17 cellular contexts compared by ENCODE assay signal in genomic region chr16:12826559-12826958, GRCh38. TPM values are rescaled to one million over a fixed set of nuclear protein-coding genes. Genes with fewer than 3 reads are reported as not detected.
DNase-seq lines count a peak whose midpoint lies in the region; ATAC-seq, FAIRE-seq and TF ChIP-seq lines count a peak whose summit lies in the region.
"Had no signal": no experiment of that assay in that cellular context is flagged by ENCODE, and none has a peak within 500 bp of the region (broad histone marks: within the 10 kb centered on the region; RNA-seq: fewer than 3 reads in every experiment).

No MANE protein-coding gene starts in this region.

- H2AFZ ChIP-seq in HepG2 (ENCODE audit: low read length), result no peak overlapping the region
- H2AFZ ChIP-seq: GM23338 had no signal

- ATAC-seq in activated T-cell treated with anti-CD3 and anti-CD28 coated beads, Interleukin-2, amount 50 U/mL, for 4 hours, result peak; percentile 66 to 69
- ATAC-seq in HepG2 (no peak), right lobe of liver (no peak)
- peak; percentile 68 for ATAC-seq in activated naive CD8-positive, alpha-beta T cell treated with anti-CD3 and anti-CD28 coated beads, Interleukin-2, amount 50 U/mL, for 24 hours
- peak; percentile 76 to 78 for ATAC-seq in stimulated activated naive B cell treated with anti-CD40 and anti-IgM and Interleukin-4, amounts not matched to agents 10 μg/mL and 1 μg/mL and 100 μg/mL, for 72 hours (replicated peaks)

- H3K36me3 ChIP-seq in HepG2 (replicated peaks in 1 of 2; ENCODE audit: control insufficient read depth in 1 of 2, insufficient read depth in 2 of 2, low read length in 2 of 2) (no peaks in the 10 kb centered on the region), right lobe of liver (no peaks in the 10 kb centered on the region)

- FAIRE-seq in HepG2 (lab: Jason Lieb, UNC), result no peak
- FAIRE-seq: A204.1, GM12891 had no signal

- intact Hi-C loops in HepG2 (cut with micrococcal nuclease; ENCODE audit: unreplicated experiment), result no loop called here
- intact Hi-C loops in right lobe of liver (cut with DNase I), result loop anchor here in 1 of 2 donors (10.0 kb wide), 1 partner anchor 372 kb away; no protein-coding TSS in a partner anchor

- H3K27ac ChIP-seq in HepG2 (ENCODE audit: extremely low read length, insufficient read depth, low read length) (no peak overlapping the region), right lobe of liver (no peak overlapping the region)

- no peak overlapping the region for H3K4me2 ChIP-seq in HepG2 (ENCODE audit: low read depth, low read length)
- H3K4me2 ChIP-seq: GM23338 had no signal

- TF ChIP-seq RAD21 in HepG2 (CRISPR knock-in tag; IDR thresholded peaks at IDR 0.05), result no peak

- H3K4me1 ChIP-seq in HepG2 (ENCODE audit: insufficient read depth, low read length) (no peaks in the 10 kb centered on the region), right lobe of liver (no peaks in the 10 kb centered on the region)

- H3K27me3 ChIP-seq in HepG2 (ENCODE audit: control insufficient read depth in 1 of 2, insufficient read depth in 2 of 2, low read length in 2 of 2), result peaks cover 0 to 10% of the 10 kb centered on the region in 2 experiments; a peak in 1 of 5 replicates
- H3K27me3 ChIP-seq in right lobe of liver, result no peaks in the 10 kb centered on the region

- no peak for DNase-seq in activated T-cell treated with anti-CD3 and anti-CD28 coated beads, Interleukin-2, amount 50 U/mL, for 4 hours
- no peak for DNase-seq in activated T-cell treated with anti-CD3 and anti-CD28 coated beads, Interleukin-2, amount 50 U/mL, for 48 hours
- no peak for DNase-seq in HepG2 (ENCODE audit: low spot score)
- no peak for DNase-seq in right lobe of liver
- no peak for DNase-seq in activated naive CD8-positive, alpha-beta T cell treated with anti-CD3 and anti-CD28 coated beads, Interleukin-2, amount 50 U/mL, for 24 hours
- no peak for DNase-seq in stimulated activated naive B cell treated with anti-CD40 and anti-IgM and Interleukin-4, amounts not matched to agents 10 μg/mL and 1 μg/mL and 100 μg/mL, for 72 hours
- DNase-seq in GM10266 (ENCODE audit: extremely low spot score), result no peak
- no peak for DNase-seq in hypothalamus (lab: John Stamatoyannopoulos, UW)
- DNase-seq: C1 segment of cervical spinal cord; Calu3; CD4-positive, alpha-beta T cell; DMS 273 treated with DMSO at 0.1 percent for 48 hours; H7 had no signal

- no peak overlapping the region for H3K9ac ChIP-seq in HepG2 (ENCODE audit: insufficient read depth, low read depth, low read length)

- TF ChIP-seq POLR2A in HepG2 (IDR thresholded peaks at IDR 0.05; ENCODE audit: insufficient read depth in 1 of 2, low read depth in 2 of 2, low read length in 2 of 2), result no peak
- TF ChIP-seq POLR2A in right lobe of liver (IDR thresholded peaks at IDR 0.05), result no peak

- H4K20me1 ChIP-seq in HepG2 (ENCODE audit: insufficient read depth, low read length), result no peaks in the 10 kb centered on the region

- in situ Hi-C loops in HepG2 (cut with HindIII; ENCODE audit: extremely low pct_ligation_motif_present, low pct_unique_long_range_greater_than_20kb), result no loop called here

- peaks cover 9% of the 10 kb centered on the region for H3K27me3 Mint-ChIP-seq in activated T-cell treated with anti-CD3 and anti-CD28 coated beads, Interleukin-2, amount 50 U/mL, for 4 hours (ENCODE audit: low read depth)
- H3K27me3 Mint-ChIP-seq in activated naive CD8-positive, alpha-beta T cell treated with anti-CD3 and anti-CD28 coated beads, Interleukin-2, amount 50 U/mL, for 24 hours, result peaks cover 11% of the 10 kb centered on the region
- H3K27me3 Mint-ChIP-seq in stimulated activated naive B cell treated with anti-CD40 and anti-IgM and Interleukin-4, amounts not matched to agents 10 μg/mL and 1 μg/mL and 100 μg/mL, for 72 hours, result peaks cover 20 to 32% of the 10 kb centered on the region in 2 donors

- CTCF ChIA-PET in HepG2 (lab: Yijun Ruan, JAX; ENCODE audit: low intra/inter-chr PET ratio, low total read pairs), result no interaction called here

- no TSS peak for BruUV-seq in HepG2 (replicated peaks; lab: Mats Ljungman, UMichigan)

- no peak overlapping the region for H3K27ac Mint-ChIP-seq in activated naive CD8-positive, alpha-beta T cell treated with anti-CD3 and anti-CD28 coated beads, Interleukin-2, amount 50 U/mL, for 24 hours
- no peak overlapping the region for H3K27ac Mint-ChIP-seq in stimulated activated naive B cell treated with anti-CD40 and anti-IgM and Interleukin-4, amounts not matched to agents 10 μg/mL and 1 μg/mL and 100 μg/mL, for 72 hours
- H3K27ac Mint-ChIP-seq: B cell; CD4-positive, alpha-beta T cell; GM23338 had no signal

- H3K4me1 Mint-ChIP-seq in activated T-cell treated with anti-CD3 and anti-CD28 coated beads, Interleukin-2, amount 50 U/mL, for 4 hours (ENCODE audit: low read depth), result no peaks in the 10 kb centered on the region
- H3K4me1 Mint-ChIP-seq in activated naive CD8-positive, alpha-beta T cell treated with anti-CD3 and anti-CD28 coated beads, Interleukin-2, amount 50 U/mL, for 24 hours, result no peaks in the 10 kb centered on the region
- H3K4me1 Mint-ChIP-seq in stimulated activated naive B cell treated with anti-CD40 and anti-IgM and Interleukin-4, amounts not matched to agents 10 μg/mL and 1 μg/mL and 100 μg/mL, for 72 hours, result peaks cover 2 to 5% of the 10 kb centered on the region in 2 donors
- H3K4me1 Mint-ChIP-seq: B cell, GM23338 had no signal

- peaks cover 2% of the 10 kb centered on the region for H3K36me3 Mint-ChIP-seq in activated T-cell treated with anti-CD3 and anti-CD28 coated beads, Interleukin-2, amount 50 U/mL, for 4 hours (ENCODE audit: insufficient read depth)
- H3K36me3 Mint-ChIP-seq in activated naive CD8-positive, alpha-beta T cell treated with anti-CD3 and anti-CD28 coated beads, Interleukin-2, amount 50 U/mL, for 24 hours (ENCODE audit: low read depth), result no peaks in the 10 kb centered on the region
- no peaks in the 10 kb centered on the region for H3K36me3 Mint-ChIP-seq in stimulated activated naive B cell treated with anti-CD40 and anti-IgM and Interleukin-4, amounts not matched to agents 10 μg/mL and 1 μg/mL and 100 μg/mL, for 72 hours

- POLR2A ChIA-PET in HepG2 (lab: Yijun Ruan, JAX), result no interaction called here

- TF ChIP-seq CTCF in HepG2 (CRISPR knock-in tag; IDR thresholded peaks at IDR 0.05) (no peak), right lobe of liver (IDR thresholded peaks at IDR 0.05) (no peak), GM10266 (IDR thresholded peaks at IDR 0.05; ENCODE audit: control insufficient read depth, insufficient read depth, low read depth, missing control alignments) (no peak)

- H3K79me2 ChIP-seq in HepG2 (ENCODE audit: insufficient read depth, low read length), result no peaks in the 10 kb centered on the region

- no peak overlapping the region for H3K4me3 Mint-ChIP-seq in activated T-cell treated with anti-CD3 and anti-CD28 coated beads, Interleukin-2, amount 50 U/mL, for 4 hours
- H3K4me3 Mint-ChIP-seq in activated naive CD8-positive, alpha-beta T cell treated with anti-CD3 and anti-CD28 coated beads, Interleukin-2, amount 50 U/mL, for 24 hours, result no peak overlapping the region
- no peak overlapping the region for H3K4me3 Mint-ChIP-seq in stimulated activated naive B cell treated with anti-CD40 and anti-IgM and Interleukin-4, amounts not matched to agents 10 μg/mL and 1 μg/mL and 100 μg/mL, for 72 hours
- H3K4me3 Mint-ChIP-seq: B cell; CD4-positive, alpha-beta T cell; GM23338 had no signal

- WGBS in HepG2 (ENCODE audit: low lambda C conversion rate), result 7% methylated on average over 3 of the region's 3 CpGs
- 49% methylated on average over 3 of the region's 3 CpGs for WGBS in right lobe of liver (ENCODE audit: insufficient coverage, low coverage, low lambda C conversion rate, missing lambda C conversion rate)

- no peaks in the 10 kb centered on the region for H3K9me3 Mint-ChIP-seq in activated T-cell treated with anti-CD3 and anti-CD28 coated beads, Interleukin-2, amount 50 U/mL, for 4 hours
- no peaks in the 10 kb centered on the region for H3K9me3 Mint-ChIP-seq in activated naive CD8-positive, alpha-beta T cell treated with anti-CD3 and anti-CD28 coated beads, Interleukin-2, amount 50 U/mL, for 24 hours
- peaks cover 0 to 1% of the 10 kb centered on the region in 2 donors for H3K9me3 Mint-ChIP-seq in stimulated activated naive B cell treated with anti-CD40 and anti-IgM and Interleukin-4, amounts not matched to agents 10 μg/mL and 1 μg/mL and 100 μg/mL, for 72 hours
- H3K9me3 Mint-ChIP-seq: CD4-positive, alpha-beta T cell; GM23338 had no signal

- no peak overlapping the region for H3K4me3 ChIP-seq in HepG2 (replicated peaks in 1 of 3; ENCODE audit: insufficient read depth in 1 of 3, low read depth in 2 of 3, low read length in 3 of 3)
- no peak overlapping the region for H3K4me3 ChIP-seq in right lobe of liver
- H3K4me3 ChIP-seq: GM23338 had no signal

- no peaks in the 10 kb centered on the region for H3K9me3 ChIP-seq in HepG2 (ENCODE audit: low read length)
- H3K9me3 ChIP-seq in right lobe of liver, result no peaks in the 10 kb centered on the region

- TF ChIP-seq EP300 in HepG2 (IDR thresholded peaks at IDR 0.05; ENCODE audit: low read depth in 2 of 2, low read length in 2 of 2), result no peak
- TF ChIP-seq EP300 in HepG2 (CRISPR knock-in tag; IDR thresholded peaks at IDR 0.05; ENCODE audit: borderline replicate concordance), result no peak

RNA-seq across cellular contexts. Expression of gene CPPED1, which starts 22.9 kb away (rescaled TPM):
- total RNA-seq in activated T-cell treated with anti-CD3 and anti-CD28 coated beads, Interleukin-2, amount 50 U/mL, for 4 hours, result 1 to 10 TPM; 5.8 to 8.6 (median 8.2) TPM
- total RNA-seq in HepG2 (2016; rRNA removed; fragmentation: Illumina TruSeq; extraction: Trizol) (66.6 and 118 TPM in 2 replicates), right lobe of liver (10 to 100 TPM; 24.0 to 41.6 (median 31.0) TPM)
- 21.2 and 21.9 TPM in 2 replicates for total RNA-seq in HepG2 (2016; cell fraction: cytosol; rRNA removed; fragmentation: Illumina TruSeq; extraction: Trizol; ENCODE audit: low read depth)
- 68.3 and 113 TPM in 2 replicates for total RNA-seq in HepG2 (2016; cell fraction: insoluble cytoplasmic fraction; rRNA removed; fragmentation: Illumina TruSeq; extraction: Trizol)
- 62.9 and 66.9 TPM in 2 replicates for total RNA-seq in HepG2 (2016; cell fraction: membrane; rRNA removed; fragmentation: Illumina TruSeq; extraction: Trizol)
- 58.7 and 62.6 TPM in 2 replicates for total RNA-seq in HepG2 (2016; cell fraction: nucleus; rRNA removed; fragmentation: Illumina TruSeq; extraction: Trizol)
- 62.5 and 71.3 TPM in 2 replicates for polyA plus RNA-seq in HepG2 (2011; rRNA removed)
- polyA plus RNA-seq in HepG2 (2011; cell fraction: cytosol; rRNA removed), result 47.6 and 65.5 TPM in 2 replicates
- 21.8 and 24.9 TPM in 2 replicates for polyA plus RNA-seq in HepG2 (2011; cell fraction: nucleus; rRNA removed)
- polyA plus RNA-seq in HepG2 (2012), result 65.8 and 79.3 TPM in 2 replicates
- 40.3 and 43.5 TPM in 2 replicates for polyA plus RNA-seq in HepG2 (2016; cell fraction: cytosol; fragmentation: Illumina TruSeq; extraction: Trizol; ENCODE audit: low read depth)
- 204 and 209 TPM in 2 replicates for polyA plus RNA-seq in HepG2 (2016; cell fraction: insoluble cytoplasmic fraction; fragmentation: Illumina TruSeq; extraction: Trizol; ENCODE audit: low read depth)
- polyA plus RNA-seq in HepG2 (2016; cell fraction: membrane; fragmentation: Illumina TruSeq; extraction: Trizol; ENCODE audit: low read depth), result 63.7 and 78.2 TPM in 2 replicates
- polyA plus RNA-seq in HepG2 (2016; cell fraction: nucleus; fragmentation: Illumina TruSeq; extraction: Trizol; ENCODE audit: insufficient read depth, low read depth), result 75.7 and 79.0 TPM in 2 replicates
- 6.0 and 117 TPM in 2 replicates for polyA minus RNA-seq in HepG2 (2011; rRNA and poly(A)+ RNA removed; ENCODE audit: low replicate concordance)
- 57.0 and 63.8 TPM in 2 replicates for polyA minus RNA-seq in HepG2 (2011; cell fraction: cytosol; rRNA and poly(A)+ RNA removed)
- 65.0 and 68.2 TPM in 2 replicates for polyA minus RNA-seq in HepG2 (2011; cell fraction: nucleus; rRNA and poly(A)+ RNA removed)
- total RNA-seq: Calu3 had no signal

Comparison
In these comparisons a context has a peak if more than half of its experiments do, and no peak if none do; other contexts are left out.
1. ATAC-seq: peak in activated T-cell treated with anti-CD3 and anti-CD28 coated beads, Interleukin-2, amount 50 U/mL, for 4 hours (2 of 2), activated naive CD8-positive, alpha-beta T cell treated with anti-CD3 and anti-CD28 coated beads, Interleukin-2, amount 50 U/mL, for 24 hours (single experiment) and stimulated activated naive B cell treated with anti-CD40 and anti-IgM and Interleukin-4, amounts not matched to agents 10 μg/mL and 1 μg/mL and 100 μg/mL, for 72 hours (2 of 2); none in HepG2 (single experiment) and right lobe of liver (0 of 4).